1 cellular context compared by ENCODE assay signal in genomic region chr1:2416403-2416802, GRCh38.
TF ChIP-seq lines count a peak whose summit lies in the region.

No MANE protein-coding gene starts in this region.

TF ChIP-seq in WTC11, 78 proteins besides CTCF, POLR2A, EP300 and RAD21:
- TF ChIP-seq, protein P1, sequence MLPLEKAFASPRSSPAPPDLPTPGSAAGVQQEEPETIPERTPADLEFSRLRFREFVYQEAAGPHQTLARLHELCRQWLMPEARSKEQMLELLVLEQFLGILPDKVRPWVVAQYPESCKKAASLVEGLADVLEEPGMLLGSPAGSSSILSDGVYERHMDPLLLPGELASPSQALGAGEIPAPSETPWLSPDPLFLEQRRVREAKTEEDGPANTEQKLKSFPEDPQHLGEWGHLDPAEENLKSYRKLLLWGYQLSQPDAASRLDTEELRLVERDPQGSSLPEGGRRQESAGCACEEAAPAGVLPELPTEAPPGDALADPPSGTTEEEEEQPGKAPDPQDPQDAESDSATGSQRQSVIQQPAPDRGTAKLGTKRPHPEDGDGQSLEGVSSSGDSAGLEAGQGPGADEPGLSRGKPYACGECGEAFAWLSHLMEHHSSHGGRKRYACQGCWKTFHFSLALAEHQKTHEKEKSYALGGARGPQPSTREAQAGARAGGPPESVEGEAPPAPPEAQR (CRISPR knock-in tag; IDR thresholded peaks at IDR 0.05): no peak
- TF ChIP-seq MXD4 (CRISPR knock-in tag; IDR thresholded peaks at IDR 0.05; ENCODE audit: borderline replicate concordance) (no peak), PRDM15 (CRISPR knock-in tag; IDR thresholded peaks at IDR 0.05) (no peak), SP1 (CRISPR knock-in tag; conservative IDR thresholded peaks at IDR 0.05) (no peak), CBFB (CRISPR knock-in tag; IDR thresholded peaks at IDR 0.05; ENCODE audit: low read depth) (no peak), NR1H2 (CRISPR knock-in tag; IDR thresholded peaks at IDR 0.05) (no peak), USF1 (CRISPR knock-in tag; IDR thresholded peaks at IDR 0.05) (no peak), ZNF121 (CRISPR knock-in tag; IDR thresholded peaks at IDR 0.05) (no peak), ZNF512 (CRISPR knock-in tag; IDR thresholded peaks at IDR 0.05; ENCODE audit: borderline replicate concordance) (no peak), STAT6 (CRISPR knock-in tag; conservative IDR thresholded peaks at IDR 0.05; ENCODE audit: low read depth) (no peak), MYBL2 (CRISPR knock-in tag; IDR thresholded peaks at IDR 0.05) (no peak), TCF7 (CRISPR knock-in tag; IDR thresholded peaks at IDR 0.05; ENCODE audit: low read depth) (no peak)
- TF ChIP-seq, protein P2, sequence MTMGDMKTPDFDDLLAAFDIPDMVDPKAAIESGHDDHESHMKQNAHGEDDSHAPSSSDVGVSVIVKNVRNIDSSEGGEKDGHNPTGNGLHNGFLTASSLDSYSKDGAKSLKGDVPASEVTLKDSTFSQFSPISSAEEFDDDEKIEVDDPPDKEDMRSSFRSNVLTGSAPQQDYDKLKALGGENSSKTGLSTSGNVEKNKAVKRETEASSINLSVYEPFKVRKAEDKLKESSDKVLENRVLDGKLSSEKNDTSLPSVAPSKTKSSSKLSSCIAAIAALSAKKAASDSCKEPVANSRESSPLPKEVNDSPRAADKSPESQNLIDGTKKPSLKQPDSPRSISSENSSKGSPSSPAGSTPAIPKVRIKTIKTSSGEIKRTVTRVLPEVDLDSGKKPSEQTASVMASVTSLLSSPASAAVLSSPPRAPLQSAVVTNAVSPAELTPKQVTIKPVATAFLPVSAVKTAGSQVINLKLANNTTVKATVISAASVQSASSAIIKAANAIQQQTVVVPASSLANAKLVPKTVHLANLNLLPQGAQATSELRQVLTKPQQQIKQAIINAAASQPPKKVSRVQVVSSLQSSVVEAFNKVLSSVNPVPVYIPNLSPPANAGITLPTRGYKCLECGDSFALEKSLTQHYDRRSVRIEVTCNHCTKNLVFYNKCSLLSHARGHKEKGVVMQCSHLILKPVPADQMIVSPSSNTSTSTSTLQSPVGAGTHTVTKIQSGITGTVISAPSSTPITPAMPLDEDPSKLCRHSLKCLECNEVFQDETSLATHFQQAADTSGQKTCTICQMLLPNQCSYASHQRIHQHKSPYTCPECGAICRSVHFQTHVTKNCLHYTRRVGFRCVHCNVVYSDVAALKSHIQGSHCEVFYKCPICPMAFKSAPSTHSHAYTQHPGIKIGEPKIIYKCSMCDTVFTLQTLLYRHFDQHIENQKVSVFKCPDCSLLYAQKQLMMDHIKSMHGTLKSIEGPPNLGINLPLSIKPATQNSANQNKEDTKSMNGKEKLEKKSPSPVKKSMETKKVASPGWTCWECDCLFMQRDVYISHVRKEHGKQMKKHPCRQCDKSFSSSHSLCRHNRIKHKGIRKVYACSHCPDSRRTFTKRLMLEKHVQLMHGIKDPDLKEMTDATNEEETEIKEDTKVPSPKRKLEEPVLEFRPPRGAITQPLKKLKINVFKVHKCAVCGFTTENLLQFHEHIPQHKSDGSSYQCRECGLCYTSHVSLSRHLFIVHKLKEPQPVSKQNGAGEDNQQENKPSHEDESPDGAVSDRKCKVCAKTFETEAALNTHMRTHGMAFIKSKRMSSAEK (CRISPR knock-in tag; IDR thresholded peaks at IDR 0.05; ENCODE audit: borderline replicate concordance): no peak
